In genomic region chr11:65383778-65384177, GRCh38 we compare ENCODE assay signal across 12 cellular contexts. TPM values are rescaled to one million over a fixed set of nuclear protein-coding genes. Genes with fewer than 3 reads are reported as not detected.
DNase-seq lines count a peak whose midpoint lies in the region; ATAC-seq, FAIRE-seq and TF ChIP-seq lines count a peak whose summit lies in the region.
"Had no signal": no experiment of that assay in that cellular context is flagged by ENCODE, and none has a peak within 500 bp of the region (broad histone marks: within the 10 kb centered on the region; RNA-seq: fewer than 3 reads in every experiment).

No MANE protein-coding gene starts in this region.

- H2AFZ ChIP-seq in SK-N-SH (ENCODE audit: low read depth) = no peak overlapping the region
- H2AFZ ChIP-seq in HepG2 (ENCODE audit: low read length) = no peak overlapping the region

- H3K4me1 ChIP-seq in SK-N-SH (ENCODE audit: control insufficient read depth in 1 of 2, insufficient read depth in 2 of 2, low read depth in 1 of 2, low read length in 1 of 2) (peaks cover 38 to 48% of the 10 kb centered on the region in 2 experiments; a peak in 3 of 4 replicates), HepG2 (ENCODE audit: insufficient read depth, low read length) (peaks cover 89% of the 10 kb centered on the region), stomach smooth muscle (ENCODE audit: control insufficient read depth, insufficient read depth, low read length) (peaks cover 64% of the 10 kb centered on the region)

- no peaks in the 10 kb centered on the region for H4K20me1 ChIP-seq in SK-N-SH (ENCODE audit: insufficient read depth)
- H4K20me1 ChIP-seq in HepG2 (ENCODE audit: insufficient read depth, low read length) = no peaks in the 10 kb centered on the region

- H3K36me3 Mint-ChIP-seq in activated naive CD4-positive, alpha-beta T cell treated with anti-CD3 and anti-CD28 coated beads, Interleukin-2, amount 50 U/mL, for 72 hours = peaks cover 12 to 16% of the 10 kb centered on the region in 2 donors

- H3K27me3 ChIP-seq in SK-N-SH (ENCODE audit: insufficient read depth) = no peaks in the 10 kb centered on the region
- no peaks in the 10 kb centered on the region; a peak in 1 of 5 replicates for H3K27me3 ChIP-seq in HepG2 (ENCODE audit: control insufficient read depth in 1 of 2, insufficient read depth in 2 of 2, low read length in 2 of 2)
- H3K27me3 ChIP-seq in stomach smooth muscle (ENCODE audit: control insufficient read depth in 1 of 2, insufficient read depth in 2 of 2, low read length in 2 of 2) = no peaks in the 10 kb centered on the region
- H3K27me3 ChIP-seq in brain microvascular endothelial cell (replicated peaks) = no peaks in the 10 kb centered on the region

- H3F3A ChIP-seq in SK-N-SH (replicated peaks; ENCODE audit: insufficient read depth) = peaks cover 31% of the 10 kb centered on the region

- CTCF ChIA-PET in SK-N-SH (lab: Yijun Ruan, JAX) (interaction anchor here (1.0 to 2.4 kb wide), 7 partner anchors 17 to 126 kb away, joined by 3 to 11 read pairs (median 4); no protein-coding TSS in a partner anchor), HepG2 (lab: Yijun Ruan, JAX; ENCODE audit: low intra/inter-chr PET ratio, low total read pairs) (no interaction called here)

- peak overlapping the region; percentile 99 for H3K27ac Mint-ChIP-seq in activated naive CD4-positive, alpha-beta T cell treated with anti-CD3 and anti-CD28 coated beads, Interleukin-2, amount 50 U/mL, for 72 hours

- BruUV-seq in HepG2 (replicated peaks; lab: Mats Ljungman, UMichigan) = no TSS peak

- H3K9me2 ChIP-seq in SK-N-SH = no peaks in the 10 kb centered on the region

- TF ChIP-seq RAD21 in SK-N-SH (IDR thresholded peaks at IDR 0.05; ENCODE audit: low read length) (no peak), HepG2 (CRISPR knock-in tag; IDR thresholded peaks at IDR 0.05) (no peak)

- DNase-seq in SK-N-SH (no peak), HepG2 (ENCODE audit: low spot score) (peak; percentile 87), brain microvascular endothelial cell (no peak), cerebellar nuclear complex (lab: John Stamatoyannopoulos, UW) (no peak), SHP77 (lab: John Stamatoyannopoulos, UW) (no peak)
- no peak for DNase-seq in activated naive CD4-positive, alpha-beta T cell treated with anti-CD3 and anti-CD28 coated beads, Interleukin-2, amount 50 U/mL, for 72 hours (ENCODE audit: low spot score in 2 of 2)
- DNase-seq: ACHN; activated CD8-positive, alpha-beta memory T cell treated with anti-CD3 and anti-CD28 coated beads, Interleukin-2, amount 50 U/mL, for 4 hours; NCI-H446 treated with DMSO at 0.1 percent for 48 hours had no signal

- no peak overlapping the region for H3K4me3 ChIP-seq in SK-N-SH (ENCODE audit: low read depth in 2 of 2, low read length in 1 of 2)
- peak overlapping the region in 1 of 3 experiments; percentile 34; a peak in 2 of 6 replicates for H3K4me3 ChIP-seq in HepG2 (replicated peaks in 1 of 3; ENCODE audit: insufficient read depth in 1 of 3, low read depth in 2 of 3, low read length in 3 of 3)
- no peak overlapping the region for H3K4me3 ChIP-seq in stomach smooth muscle (ENCODE audit: low read length in 2 of 2)
- H3K4me3 ChIP-seq in brain microvascular endothelial cell (ENCODE audit: low read depth, low read length) = no peak overlapping the region

- H3K4me2 ChIP-seq in SK-N-SH (0 out of 2 replicates have a peak overlapping the region, but pooled peaks have one; percentile 90), HepG2 (ENCODE audit: low read depth, low read length) (peak overlapping the region; percentile 95)

- TF ChIP-seq EP300 in SK-N-SH (IDR thresholded peaks at IDR 0.05; ENCODE audit: borderline replicate concordance in 1 of 2, low read depth in 1 of 2, low read length in 1 of 2) (no peak), HepG2 (IDR thresholded peaks at IDR 0.05; ENCODE audit: low read depth in 2 of 2, low read length in 2 of 2) (peak in 1 of 2 experiments; percentile 62; a peak in 1 of 4 replicates), HepG2 (CRISPR knock-in tag; IDR thresholded peaks at IDR 0.05; ENCODE audit: borderline replicate concordance) (no peak; the same call in 1 of the 2 replicates)

- POLR2A ChIA-PET in SK-N-SH (lab: Yijun Ruan, JAX) (interaction anchor here (0.8 to 3.9 kb wide), 3 partner anchors 40 to 180 kb away, joined by 3 to 24 read pairs (median 24); partner anchors contain the start of genes MALAT1 and NEAT1), HepG2 (lab: Yijun Ruan, JAX) (interaction anchor here (0.6 to 16.8 kb wide), 15 partner anchors 13 to 146 kb away, joined by 3 to 433 read pairs (median 3); partner anchors contain the start of genes MALAT1 and NEAT1)

- H3K9me3 Mint-ChIP-seq in activated naive CD4-positive, alpha-beta T cell treated with anti-CD3 and anti-CD28 coated beads, Interleukin-2, amount 50 U/mL, for 72 hours = no peaks in the 10 kb centered on the region

- 90% methylated on average over 6 of the region's 6 CpGs for WGBS in SK-N-SH (ENCODE audit: low lambda C conversion rate)
- 4% methylated on average over 6 of the region's 6 CpGs for WGBS in HepG2 (ENCODE audit: low lambda C conversion rate)

- TF ChIP-seq CTCF in SK-N-SH (IDR thresholded peaks at IDR 0.05) (no peak), HepG2 (CRISPR knock-in tag; IDR thresholded peaks at IDR 0.05) (no peak), brain microvascular endothelial cell (IDR thresholded peaks at IDR 0.05; ENCODE audit: low read depth, low read length, missing control alignments) (no peak)

- in situ Hi-C loops in HepG2 (cut with HindIII; ENCODE audit: extremely low pct_ligation_motif_present, low pct_unique_long_range_greater_than_20kb) (loop anchor here (5.0 kb wide), 1 partner anchor 34 kb away; no protein-coding TSS in a partner anchor), brain microvascular endothelial cell (cut with HindIII; ENCODE audit: low pct_ligation_motif_present, low sequenced_read_pairs) (no loop called here)

- intact Hi-C loops in HepG2 (cut with micrococcal nuclease; ENCODE audit: unreplicated experiment) = loop anchor here (2.0 kb wide), 2 partner anchors 17 to 33 kb away; no protein-coding TSS in a partner anchor

- H3K36me3 ChIP-seq in SK-N-SH (replicated peaks in 1 of 2; ENCODE audit: control insufficient read depth in 1 of 2, insufficient read depth in 2 of 2, low read length in 1 of 2) (no peaks in the 10 kb centered on the region), HepG2 (replicated peaks in 1 of 2; ENCODE audit: control insufficient read depth in 1 of 2, insufficient read depth in 2 of 2, low read length in 2 of 2) (no peaks in the 10 kb centered on the region), stomach smooth muscle (ENCODE audit: control insufficient read depth in 2 of 2, insufficient read depth in 2 of 2, low read length in 2 of 2) (peaks cover 0 to 5% of the 10 kb centered on the region in 2 donors), brain microvascular endothelial cell (replicated peaks) (no peaks in the 10 kb centered on the region)

- FAIRE-seq in HepG2 (lab: Jason Lieb, UNC) = peak; percentile 89
- FAIRE-seq: GM12892 had no signal

- peak overlapping the region; percentile 98 to 99 for H3K27ac ChIP-seq in SK-N-SH (ENCODE audit: low read depth in 2 of 2, low read length in 1 of 2)
- peak overlapping the region; percentile 26 for H3K27ac ChIP-seq in HepG2 (ENCODE audit: extremely low read length, insufficient read depth, low read length)
- peak overlapping the region; percentile 99 for H3K27ac ChIP-seq in stomach smooth muscle (ENCODE audit: low read length)
- no peak overlapping the region for H3K27ac ChIP-seq in brain microvascular endothelial cell

- H3K79me2 ChIP-seq in SK-N-SH (ENCODE audit: insufficient read depth) = peaks cover 42% of the 10 kb centered on the region
- H3K79me2 ChIP-seq in HepG2 (ENCODE audit: insufficient read depth, low read length) = no peaks in the 10 kb centered on the region

- ATAC-seq in SK-N-SH treated with all-trans-retinoic acid at 6 μM for 48 hours = no peak
- ATAC-seq in activated naive CD4-positive, alpha-beta T cell treated with anti-CD3 and anti-CD28 coated beads, Interleukin-2, amount 50 U/mL, for 72 hours = no peak
- ATAC-seq in HepG2 = no peak

- TF ChIP-seq POLR2A in HepG2 (IDR thresholded peaks at IDR 0.05; ENCODE audit: insufficient read depth in 1 of 2, low read depth in 2 of 2, low read length in 2 of 2) = no peak

- no peaks in the 10 kb centered on the region for H3K9me3 ChIP-seq in SK-N-SH
- H3K9me3 ChIP-seq in HepG2 (ENCODE audit: low read length) = no peaks in the 10 kb centered on the region
- H3K9me3 ChIP-seq in stomach smooth muscle (ENCODE audit: control insufficient read depth in 2 of 2, low read length in 2 of 2) = no peaks in the 10 kb centered on the region

- H3K9ac ChIP-seq in SK-N-SH = no peak overlapping the region
- H3K9ac ChIP-seq in HepG2 (ENCODE audit: insufficient read depth, low read depth, low read length) = no peak overlapping the region
- peak overlapping the region; percentile 21 to 48 for H3K9ac ChIP-seq in stomach smooth muscle (ENCODE audit: low read length in 2 of 2)

RNA-seq across cellular contexts. Expression of gene SLC25A45, which starts 1.3 kb away (rescaled TPM):
- 3.1 and 3.6 TPM in 2 replicates for polyA plus RNA-seq in SK-N-SH (2012; rRNA removed)
- polyA plus RNA-seq in SK-N-SH (2012; cell fraction: cytosol; rRNA removed) = 1.2 and 1.8 TPM in 2 replicates
- polyA plus RNA-seq in SK-N-SH (2012; cell fraction: nucleus; rRNA removed) = 13.7 and 17.4 TPM in 2 replicates
- 10 to 100 TPM in 1 of 2 donors, 1 to 10 TPM in 1; 9.7 to 18.5 TPM for total RNA-seq in activated naive CD4-positive, alpha-beta T cell treated with anti-CD3 and anti-CD28 coated beads, Interleukin-2, amount 50 U/mL, for 72 hours
- 2.1 and 3.4 TPM in 2 replicates for total RNA-seq in HepG2 (2016; rRNA removed; fragmentation: Illumina TruSeq; extraction: Trizol)
- total RNA-seq in HepG2 (2016; cell fraction: cytosol; rRNA removed; fragmentation: Illumina TruSeq; extraction: Trizol; ENCODE audit: low read depth) = 0.79 and 1.0 TPM in 2 replicates
- 1.9 TPM in 2 replicates for total RNA-seq in HepG2 (2016; cell fraction: insoluble cytoplasmic fraction; rRNA removed; fragmentation: Illumina TruSeq; extraction: Trizol)
- total RNA-seq in HepG2 (2016; cell fraction: membrane; rRNA removed; fragmentation: Illumina TruSeq; extraction: Trizol) = 1.5 and 2.2 TPM in 2 replicates
- total RNA-seq in HepG2 (2016; cell fraction: nucleus; rRNA removed; fragmentation: Illumina TruSeq; extraction: Trizol) = 1.3 and 3.5 TPM in 2 replicates
- 1.2 and 1.9 TPM in 2 replicates for polyA plus RNA-seq in HepG2 (2011; rRNA removed)
- 0.95 and 0.99 TPM in 2 replicates for polyA plus RNA-seq in HepG2 (2011; cell fraction: cytosol; rRNA removed)
- 5.9 and 6.0 TPM in 2 replicates for polyA plus RNA-seq in HepG2 (2011; cell fraction: nucleus; rRNA removed)
- polyA plus RNA-seq in HepG2 (2012) = 2.0 and 4.1 TPM in 2 replicates
- polyA plus RNA-seq in HepG2 (2016; cell fraction: cytosol; fragmentation: Illumina TruSeq; extraction: Trizol; ENCODE audit: low read depth) = 0.45 and 0.70 TPM in 2 replicates
- polyA plus RNA-seq in HepG2 (2016; cell fraction: insoluble cytoplasmic fraction; fragmentation: Illumina TruSeq; extraction: Trizol; ENCODE audit: low read depth) = 1.3 and 1.6 TPM in 2 replicates
- polyA plus RNA-seq in HepG2 (2016; cell fraction: membrane; fragmentation: Illumina TruSeq; extraction: Trizol; ENCODE audit: low read depth) = 1.4 and 1.5 TPM in 2 replicates
- polyA plus RNA-seq in HepG2 (2016; cell fraction: nucleus; fragmentation: Illumina TruSeq; extraction: Trizol; ENCODE audit: insufficient read depth, low read depth) = 5.6 and 8.8 TPM in 2 replicates
- polyA minus RNA-seq in HepG2 (2011; rRNA and poly(A)+ RNA removed; ENCODE audit: low replicate concordance) = 1.9 and 7.2 TPM in 2 replicates
- polyA minus RNA-seq in HepG2 (2011; cell fraction: cytosol; rRNA and poly(A)+ RNA removed) = 1.4 and 2.5 TPM in 2 replicates
- 1.4 and 2.4 TPM in 2 replicates for polyA minus RNA-seq in HepG2 (2011; cell fraction: nucleus; rRNA and poly(A)+ RNA removed)

RNA-seq across cellular contexts. Expression of gene FRMD8, which starts 2.7 kb away (rescaled TPM):
- polyA plus RNA-seq in SK-N-SH (2012; rRNA removed) (17.4 and 19.0 TPM in 2 replicates), HepG2 (2011; rRNA removed) (5.8 and 9.4 TPM in 2 replicates)
- 8.0 and 14.0 TPM in 2 replicates for polyA plus RNA-seq in SK-N-SH (2012; cell fraction: cytosol; rRNA removed)
- 32.3 and 58.1 TPM in 2 replicates for polyA plus RNA-seq in SK-N-SH (2012; cell fraction: nucleus; rRNA removed)
- total RNA-seq in activated naive CD4-positive, alpha-beta T cell treated with anti-CD3 and anti-CD28 coated beads, Interleukin-2, amount 50 U/mL, for 72 hours = 10 to 100 TPM; 39.7 to 53.4 TPM
- total RNA-seq in HepG2 (2016; rRNA removed; fragmentation: Illumina TruSeq; extraction: Trizol) = 18.0 and 20.6 TPM in 2 replicates
- 2.2 and 2.9 TPM in 2 replicates for total RNA-seq in HepG2 (2016; cell fraction: cytosol; rRNA removed; fragmentation: Illumina TruSeq; extraction: Trizol; ENCODE audit: low read depth)
- total RNA-seq in HepG2 (2016; cell fraction: insoluble cytoplasmic fraction; rRNA removed; fragmentation: Illumina TruSeq; extraction: Trizol) = 17.5 and 22.6 TPM in 2 replicates
- total RNA-seq in HepG2 (2016; cell fraction: membrane; rRNA removed; fragmentation: Illumina TruSeq; extraction: Trizol) = 5.3 and 6.3 TPM in 2 replicates
- 12.4 and 14.6 TPM in 2 replicates for total RNA-seq in HepG2 (2016; cell fraction: nucleus; rRNA removed; fragmentation: Illumina TruSeq; extraction: Trizol)
- polyA plus RNA-seq in HepG2 (2011; cell fraction: cytosol; rRNA removed) = 5.9 and 6.7 TPM in 2 replicates
- 26.7 and 32.6 TPM in 2 replicates for polyA plus RNA-seq in HepG2 (2011; cell fraction: nucleus; rRNA removed)
- 3.5 and 5.2 TPM in 2 replicates for polyA plus RNA-seq in HepG2 (2012)
- 2.5 and 2.6 TPM in 2 replicates for polyA plus RNA-seq in HepG2 (2016; cell fraction: cytosol; fragmentation: Illumina TruSeq; extraction: Trizol; ENCODE audit: low read depth)
- polyA plus RNA-seq in HepG2 (2016; cell fraction: insoluble cytoplasmic fraction; fragmentation: Illumina TruSeq; extraction: Trizol; ENCODE audit: low read depth) = 13.5 and 17.1 TPM in 2 replicates
- 2.8 and 3.8 TPM in 2 replicates for polyA plus RNA-seq in HepG2 (2016; cell fraction: membrane; fragmentation: Illumina TruSeq; extraction: Trizol; ENCODE audit: low read depth)
- 21.4 and 24.7 TPM in 2 replicates for polyA plus RNA-seq in HepG2 (2016; cell fraction: nucleus; fragmentation: Illumina TruSeq; extraction: Trizol; ENCODE audit: insufficient read depth, low read depth)
- polyA minus RNA-seq in HepG2 (2011; rRNA and poly(A)+ RNA removed; ENCODE audit: low replicate concordance) = 22.3 and 24.3 TPM in 2 replicates
- polyA minus RNA-seq in HepG2 (2011; cell fraction: cytosol; rRNA and poly(A)+ RNA removed) = 5.4 and 6.2 TPM in 2 replicates
- 6.2 and 11.8 TPM in 2 replicates for polyA minus RNA-seq in HepG2 (2011; cell fraction: nucleus; rRNA and poly(A)+ RNA removed)

RNA-seq across cellular contexts. Expression of gene TIGD3, which starts 29.2 kb away (rescaled TPM):
- polyA plus RNA-seq in SK-N-SH (2012; rRNA removed) (0.34 and 0.41 TPM in 2 replicates), HepG2 (2011; rRNA removed) (0.49 and 1.0 TPM in 2 replicates)
- polyA plus RNA-seq in SK-N-SH (2012; cell fraction: cytosol; rRNA removed) = 0.19 and 0.41 TPM in 2 replicates
- 0.75 and 0.92 TPM in 2 replicates for polyA plus RNA-seq in SK-N-SH (2012; cell fraction: nucleus; rRNA removed)
- total RNA-seq in activated naive CD4-positive, alpha-beta T cell treated with anti-CD3 and anti-CD28 coated beads, Interleukin-2, amount 50 U/mL, for 72 hours = 1 to 10 TPM in 1 of 2 donors, under 1 TPM in 1; 0.76 to 4.0 TPM
- total RNA-seq in HepG2 (2016; rRNA removed; fragmentation: Illumina TruSeq; extraction: Trizol) = 4.0 and 4.9 TPM in 2 replicates
- 1.8 TPM in 2 replicates for total RNA-seq in HepG2 (2016; cell fraction: cytosol; rRNA removed; fragmentation: Illumina TruSeq; extraction: Trizol; ENCODE audit: low read depth)
- total RNA-seq in HepG2 (2016; cell fraction: insoluble cytoplasmic fraction; rRNA removed; fragmentation: Illumina TruSeq; extraction: Trizol) = 2.9 and 5.0 TPM in 2 replicates
- total RNA-seq in HepG2 (2016; cell fraction: membrane; rRNA removed; fragmentation: Illumina TruSeq; extraction: Trizol) = 4.8 and 6.2 TPM in 2 replicates
- total RNA-seq in HepG2 (2016; cell fraction: nucleus; rRNA removed; fragmentation: Illumina TruSeq; extraction: Trizol) = 3.5 and 3.9 TPM in 2 replicates
- 0.56 and 0.79 TPM in 2 replicates for polyA plus RNA-seq in HepG2 (2011; cell fraction: cytosol; rRNA removed)
- 1.9 and 2.2 TPM in 2 replicates for polyA plus RNA-seq in HepG2 (2011; cell fraction: nucleus; rRNA removed)
- polyA plus RNA-seq in HepG2 (2012) = 0.59 and 0.70 TPM in 2 replicates
- 1.0 and 1.4 TPM in 2 replicates for polyA plus RNA-seq in HepG2 (2016; cell fraction: cytosol; fragmentation: Illumina TruSeq; extraction: Trizol; ENCODE audit: low read depth)
- 2.7 and 3.5 TPM in 2 replicates for polyA plus RNA-seq in HepG2 (2016; cell fraction: insoluble cytoplasmic fraction; fragmentation: Illumina TruSeq; extraction: Trizol; ENCODE audit: low read depth)
- polyA plus RNA-seq in HepG2 (2016; cell fraction: membrane; fragmentation: Illumina TruSeq; extraction: Trizol; ENCODE audit: low read depth) = 2.7 and 3.4 TPM in 2 replicates
- 6.7 TPM in 2 replicates for polyA plus RNA-seq in HepG2 (2016; cell fraction: nucleus; fragmentation: Illumina TruSeq; extraction: Trizol; ENCODE audit: insufficient read depth, low read depth)
- polyA minus RNA-seq in HepG2 (2011; rRNA and poly(A)+ RNA removed; ENCODE audit: low replicate concordance) = 1.2 and 1.3 TPM in 2 replicates
- 0.59 and 0.79 TPM in 2 replicates for polyA minus RNA-seq in HepG2 (2011; cell fraction: cytosol; rRNA and poly(A)+ RNA removed)
- polyA minus RNA-seq in HepG2 (2011; cell fraction: nucleus; rRNA and poly(A)+ RNA removed) = 1.1 and 1.5 TPM in 2 replicates

RNA-seq across cellular contexts. Expression of gene NEAT1, which starts 38.8 kb away (rescaled TPM):
- polyA plus RNA-seq in SK-N-SH (2012; rRNA removed) (435 and 479 TPM in 2 replicates), HepG2 (2011; rRNA removed) (41.2 and 41.3 TPM in 2 replicates)
- 93.7 and 99.2 TPM in 2 replicates for polyA plus RNA-seq in SK-N-SH (2012; cell fraction: cytosol; rRNA removed)
- polyA plus RNA-seq in SK-N-SH (2012; cell fraction: nucleus; rRNA removed) = 3,897 and 4,476 TPM in 2 replicates
- total RNA-seq in activated naive CD4-positive, alpha-beta T cell treated with anti-CD3 and anti-CD28 coated beads, Interleukin-2, amount 50 U/mL, for 72 hours = 1,000 to 10,000 TPM in 1 of 2 donors, 100 to 1,000 TPM in 1; 836 to 2,329 TPM
- 10.5 and 20.5 TPM in 2 replicates for total RNA-seq in HepG2 (2016; rRNA removed; fragmentation: Illumina TruSeq; extraction: Trizol)
- total RNA-seq in HepG2 (2016; cell fraction: cytosol; rRNA removed; fragmentation: Illumina TruSeq; extraction: Trizol; ENCODE audit: low read depth) = 2.2 and 2.6 TPM in 2 replicates
- 8.4 and 21.3 TPM in 2 replicates for total RNA-seq in HepG2 (2016; cell fraction: insoluble cytoplasmic fraction; rRNA removed; fragmentation: Illumina TruSeq; extraction: Trizol)
- 7.8 and 8.3 TPM in 2 replicates for total RNA-seq in HepG2 (2016; cell fraction: membrane; rRNA removed; fragmentation: Illumina TruSeq; extraction: Trizol)
- total RNA-seq in HepG2 (2016; cell fraction: nucleus; rRNA removed; fragmentation: Illumina TruSeq; extraction: Trizol) = 196 and 220 TPM in 2 replicates
- polyA plus RNA-seq in HepG2 (2011; cell fraction: cytosol; rRNA removed) = 13.0 and 13.4 TPM in 2 replicates
- polyA plus RNA-seq in HepG2 (2011; cell fraction: nucleus; rRNA removed) = 222 and 327 TPM in 2 replicates
- 288 and 371 TPM in 2 replicates for polyA plus RNA-seq in HepG2 (2012)
- 3.6 and 4.3 TPM in 2 replicates for polyA plus RNA-seq in HepG2 (2016; cell fraction: cytosol; fragmentation: Illumina TruSeq; extraction: Trizol; ENCODE audit: low read depth)
- 54.0 and 61.1 TPM in 2 replicates for polyA plus RNA-seq in HepG2 (2016; cell fraction: insoluble cytoplasmic fraction; fragmentation: Illumina TruSeq; extraction: Trizol; ENCODE audit: low read depth)
- 47.1 and 54.4 TPM in 2 replicates for polyA plus RNA-seq in HepG2 (2016; cell fraction: membrane; fragmentation: Illumina TruSeq; extraction: Trizol; ENCODE audit: low read depth)
- polyA plus RNA-seq in HepG2 (2016; cell fraction: nucleus; fragmentation: Illumina TruSeq; extraction: Trizol; ENCODE audit: insufficient read depth, low read depth) = 577 and 628 TPM in 2 replicates
- 64.6 and 225 TPM in 2 replicates for polyA minus RNA-seq in HepG2 (2011; rRNA and poly(A)+ RNA removed; ENCODE audit: low replicate concordance)
- 17.3 and 20.2 TPM in 2 replicates for polyA minus RNA-seq in HepG2 (2011; cell fraction: cytosol; rRNA and poly(A)+ RNA removed)
- polyA minus RNA-seq in HepG2 (2011; cell fraction: nucleus; rRNA and poly(A)+ RNA removed) = 1,479 and 1,737 TPM in 2 replicates

RNA-seq across cellular contexts. Expression of gene DPF2, which starts 50.1 kb away (rescaled TPM):
- polyA plus RNA-seq in SK-N-SH (2012; rRNA removed) = 29.6 and 44.9 TPM in 2 replicates
- polyA plus RNA-seq in SK-N-SH (2012; cell fraction: cytosol; rRNA removed) = 32.6 and 36.7 TPM in 2 replicates
- 71.8 and 81.4 TPM in 2 replicates for polyA plus RNA-seq in SK-N-SH (2012; cell fraction: nucleus; rRNA removed)
- 10 to 100 TPM; 75.3 to 79.4 TPM for total RNA-seq in activated naive CD4-positive, alpha-beta T cell treated with anti-CD3 and anti-CD28 coated beads, Interleukin-2, amount 50 U/mL, for 72 hours
- 30.4 and 31.0 TPM in 2 replicates for total RNA-seq in HepG2 (2016; rRNA removed; fragmentation: Illumina TruSeq; extraction: Trizol)
- total RNA-seq in HepG2 (2016; cell fraction: cytosol; rRNA removed; fragmentation: Illumina TruSeq; extraction: Trizol; ENCODE audit: low read depth) = 6.9 and 8.6 TPM in 2 replicates
- 30.2 and 32.5 TPM in 2 replicates for total RNA-seq in HepG2 (2016; cell fraction: insoluble cytoplasmic fraction; rRNA removed; fragmentation: Illumina TruSeq; extraction: Trizol)
- total RNA-seq in HepG2 (2016; cell fraction: membrane; rRNA removed; fragmentation: Illumina TruSeq; extraction: Trizol) = 14.1 and 16.7 TPM in 2 replicates
- 22.1 and 26.8 TPM in 2 replicates for total RNA-seq in HepG2 (2016; cell fraction: nucleus; rRNA removed; fragmentation: Illumina TruSeq; extraction: Trizol)
- polyA plus RNA-seq in HepG2 (2011; rRNA removed) = 20.4 and 21.0 TPM in 2 replicates
- 18.8 and 20.8 TPM in 2 replicates for polyA plus RNA-seq in HepG2 (2011; cell fraction: cytosol; rRNA removed)
- 70.3 and 70.7 TPM in 2 replicates for polyA plus RNA-seq in HepG2 (2011; cell fraction: nucleus; rRNA removed)
- 24.2 and 26.4 TPM in 2 replicates for polyA plus RNA-seq in HepG2 (2012)
- polyA plus RNA-seq in HepG2 (2016; cell fraction: cytosol; fragmentation: Illumina TruSeq; extraction: Trizol; ENCODE audit: low read depth) = 3.8 and 3.9 TPM in 2 replicates
- 40.7 and 49.0 TPM in 2 replicates for polyA plus RNA-seq in HepG2 (2016; cell fraction: insoluble cytoplasmic fraction; fragmentation: Illumina TruSeq; extraction: Trizol; ENCODE audit: low read depth)
- 9.5 and 10.0 TPM in 2 replicates for polyA plus RNA-seq in HepG2 (2016; cell fraction: membrane; fragmentation: Illumina TruSeq; extraction: Trizol; ENCODE audit: low read depth)
- 56.7 and 57.4 TPM in 2 replicates for polyA plus RNA-seq in HepG2 (2016; cell fraction: nucleus; fragmentation: Illumina TruSeq; extraction: Trizol; ENCODE audit: insufficient read depth, low read depth)
- polyA minus RNA-seq in HepG2 (2011; rRNA and poly(A)+ RNA removed; ENCODE audit: low replicate concordance) = 48.9 and 49.9 TPM in 2 replicates
- 18.2 and 18.4 TPM in 2 replicates for polyA minus RNA-seq in HepG2 (2011; cell fraction: cytosol; rRNA and poly(A)+ RNA removed)
- 31.2 and 43.3 TPM in 2 replicates for polyA minus RNA-seq in HepG2 (2011; cell fraction: nucleus; rRNA and poly(A)+ RNA removed)

Comparison
In these comparisons a context has a peak if more than half of its experiments do, and no peak if none do; other contexts are left out.
1. H3K9ac ChIP-seq: peak in stomach smooth muscle (2 of 2); none in SK-N-SH (single experiment) and HepG2 (single experiment).
2. Of the 25 proteins assayed by ChIP-seq in both HepG2 and SK-N-SH: peak only in HepG2: FOSL2; only in SK-N-SH: none; in both: none; in neither: 23; mixed calls (peak in some experiments, not most) for 1.